ENCODE assay signal across 7 cellular contexts in genomic region chr1:155140630-155140953, GRCh38. TPM values are rescaled to one million over a fixed set of nuclear protein-coding genes. Genes with fewer than 3 reads are reported as not detected.
DNase-seq lines count a peak whose midpoint lies in the region; ATAC-seq and TF ChIP-seq lines count a peak whose summit lies in the region.

No MANE protein-coding gene starts in this region.

- H3K9me3 ChIP-seq in HUES48 (ENCODE audit: control insufficient read depth, insufficient read depth, low read length) (no peaks in the 10 kb centered on the region), iPS-18a (ENCODE audit: control insufficient read depth, low read depth, low read length) (no peaks in the 10 kb centered on the region), stomach (no peaks in the 10 kb centered on the region)

- peaks cover 25% of the 10 kb centered on the region for H3K4me1 Mint-ChIP-seq in activated T-helper 2 cell treated with anti-CD3 and anti-CD28 coated beads, Interferon-gamma antibody, Interleukin-2, Interleukin-4, amounts not matched to agents 10 μg/mL and 5 μg/mL and 100 μg/mL, durations not matched to agents 14 hours and 24 hours and 36 hours (ENCODE audit: low read depth)

- no peak for TF ChIP-seq CTCF in stomach (IDR thresholded peaks at IDR 0.05)

- H3K4me1 ChIP-seq in HUES48 (ENCODE audit: control insufficient read depth, insufficient read depth, low read length): peaks cover 7% of the 10 kb centered on the region
- H3K4me1 ChIP-seq in iPS-18a (ENCODE audit: control insufficient read depth, low read depth, low read length): peaks cover 3% of the 10 kb centered on the region
- H3K4me1 ChIP-seq in stomach: peaks cover 13 to 39% (median 37%) of the 10 kb centered on the region in 4 donors

- peak overlapping the region; percentile 89 for H3K4me3 ChIP-seq in HUES48 (ENCODE audit: low read depth, low read length)
- H3K4me3 ChIP-seq in iPS-18a (ENCODE audit: low read length): peak overlapping the region; percentile 97
- peak overlapping the region; percentile 59 to 79 (median 71) for H3K4me3 ChIP-seq in stomach

- H3K36me3 ChIP-seq in HUES48 (ENCODE audit: control insufficient read depth, insufficient read depth, low read length): peaks cover 12% of the 10 kb centered on the region; the same call in 1 of the 2 replicates
- H3K36me3 ChIP-seq in iPS-18a (ENCODE audit: control insufficient read depth, low read depth, low read length): no peaks in the 10 kb centered on the region
- peaks cover 0 to 14% (median 12%) of the 10 kb centered on the region in 4 donors for H3K36me3 ChIP-seq in stomach

- H3K27ac ChIP-seq in HUES48 (ENCODE audit: low read depth, low read length) (no peak overlapping the region), iPS-18a (ENCODE audit: low read length) (no peak overlapping the region), stomach (peak overlapping the region in 4 of 5 donors; percentile 89 to 100 (median 98))

- 4 to 7% (median 6%) methylated on average over 11 of the region's 11 CpGs for WGBS in stomach, 5 donors

- TF ChIP-seq EP300 in stomach (IDR thresholded peaks at IDR 0.05): no peak

- DNase-seq in activated T-helper 2 cell treated with anti-CD3 and anti-CD28 coated beads, Interferon-gamma antibody, Interleukin-2, Interleukin-4, amounts not matched to agents 10 μg/mL and 5 μg/mL and 100 μg/mL, durations not matched to agents 14 hours and 24 hours and 36 hours (ENCODE audit: low spot score): no peak
- DNase-seq in stomach (no peak), DMS79 (lab: John Stamatoyannopoulos, UW) (no peak), amniotic stem cell (lab: John Stamatoyannopoulos, UW) (no peak)

- H3K36me3 Mint-ChIP-seq in activated T-helper 2 cell treated with anti-CD3 and anti-CD28 coated beads, Interferon-gamma antibody, Interleukin-2, Interleukin-4, amounts not matched to agents 10 μg/mL and 5 μg/mL and 100 μg/mL, durations not matched to agents 14 hours and 24 hours and 36 hours (ENCODE audit: low read depth): peaks cover 32% of the 10 kb centered on the region

- H3K27ac Mint-ChIP-seq in activated T-helper 2 cell treated with anti-CD3 and anti-CD28 coated beads, Interferon-gamma antibody, Interleukin-2, Interleukin-4, amounts not matched to agents 10 μg/mL and 5 μg/mL and 100 μg/mL, durations not matched to agents 14 hours and 24 hours and 36 hours: peak overlapping the region; percentile 94

- no peaks in the 10 kb centered on the region for H3K9me3 Mint-ChIP-seq in activated T-helper 2 cell treated with anti-CD3 and anti-CD28 coated beads, Interferon-gamma antibody, Interleukin-2, Interleukin-4, amounts not matched to agents 10 μg/mL and 5 μg/mL and 100 μg/mL, durations not matched to agents 14 hours and 24 hours and 36 hours

- peak overlapping the region; percentile 91 for H3K4me3 Mint-ChIP-seq in activated T-helper 2 cell treated with anti-CD3 and anti-CD28 coated beads, Interferon-gamma antibody, Interleukin-2, Interleukin-4, amounts not matched to agents 10 μg/mL and 5 μg/mL and 100 μg/mL, durations not matched to agents 14 hours and 24 hours and 36 hours (ENCODE audit: low read depth)

- intact Hi-C loops in activated T-helper 2 cell treated with anti-CD3 and anti-CD28 coated beads, Interferon-gamma antibody, Interleukin-2, Interleukin-4, amounts not matched to agents 10 μg/mL and 5 μg/mL and 100 μg/mL, durations not matched to agents 14 hours and 24 hours and 36 hours (cut with micrococcal nuclease): no loop called here
- intact Hi-C loops in stomach (cut with DNase I; ENCODE audit: low total_unique reads): no loop called here

- no peak for ATAC-seq in HG03342 (IDR thresholded peaks at IDR 0.05; ENCODE audit: unreplicated experiment)

- H3K9ac ChIP-seq in HUES48 (ENCODE audit: low read depth, low read length): no peak overlapping the region
- H3K9ac ChIP-seq in iPS-18a (ENCODE audit: low read length): peak overlapping the region; percentile 77

- H3K27me3 ChIP-seq in HUES48 (ENCODE audit: control insufficient read depth, insufficient read depth, low read length) (no peaks in the 10 kb centered on the region), iPS-18a (ENCODE audit: control insufficient read depth, insufficient read depth, low read length) (no peaks in the 10 kb centered on the region), stomach (no peaks in the 10 kb centered on the region)

- TF ChIP-seq POLR2A in stomach (IDR thresholded peaks at IDR 0.05): no peak

- H3K27me3 Mint-ChIP-seq in activated T-helper 2 cell treated with anti-CD3 and anti-CD28 coated beads, Interferon-gamma antibody, Interleukin-2, Interleukin-4, amounts not matched to agents 10 μg/mL and 5 μg/mL and 100 μg/mL, durations not matched to agents 14 hours and 24 hours and 36 hours (ENCODE audit: low read depth): peaks cover 2% of the 10 kb centered on the region

RNA-seq across cellular contexts. Expression of gene DPM3, which starts 0.3 kb away (rescaled TPM):
- total RNA-seq in activated T-helper 2 cell treated with anti-CD3 and anti-CD28 coated beads, Interferon-gamma antibody, Interleukin-2, Interleukin-4, amounts not matched to agents 10 μg/mL and 5 μg/mL and 100 μg/mL, durations not matched to agents 14 hours and 24 hours and 36 hours: 49.0 and 51.0 TPM in 2 replicates
- 10 to 100 TPM in 4 of 5 donors, not detected in 1; 13.3 to 51.3 (median 38.3) TPM for total RNA-seq in stomach
- polyA plus RNA-seq in stomach: 100 to 1,000 TPM; 192 to 301 (median 220) TPM

RNA-seq across cellular contexts. Expression of gene SLC50A1, which starts 4.9 kb away (rescaled TPM):
- total RNA-seq in activated T-helper 2 cell treated with anti-CD3 and anti-CD28 coated beads, Interferon-gamma antibody, Interleukin-2, Interleukin-4, amounts not matched to agents 10 μg/mL and 5 μg/mL and 100 μg/mL, durations not matched to agents 14 hours and 24 hours and 36 hours: 56.9 and 58.0 TPM in 2 replicates
- 100 to 1,000 TPM in 1 of 5 donors, 10 to 100 TPM in 3, 1 to 10 TPM in 1; 4.5 to 114 (median 22.5) TPM for total RNA-seq in stomach
- 10 to 100 TPM; 39.7 to 48.3 (median 40.2) TPM for polyA plus RNA-seq in stomach

RNA-seq across cellular contexts. Expression of gene EFNA1, which starts 12.9 kb away (rescaled TPM):
- 0.18 and 0.39 TPM in 2 replicates for total RNA-seq in activated T-helper 2 cell treated with anti-CD3 and anti-CD28 coated beads, Interferon-gamma antibody, Interleukin-2, Interleukin-4, amounts not matched to agents 10 μg/mL and 5 μg/mL and 100 μg/mL, durations not matched to agents 14 hours and 24 hours and 36 hours
- total RNA-seq in stomach: 10 to 100 TPM; 12.2 to 75.3 (median 36.0) TPM
- 10 to 100 TPM; 31.3 to 65.8 (median 47.7) TPM for polyA plus RNA-seq in stomach

RNA-seq across cellular contexts. Expression of gene KRTCAP2, which starts 32.5 kb away (rescaled TPM):
- 237 and 247 TPM in 2 replicates for total RNA-seq in activated T-helper 2 cell treated with anti-CD3 and anti-CD28 coated beads, Interferon-gamma antibody, Interleukin-2, Interleukin-4, amounts not matched to agents 10 μg/mL and 5 μg/mL and 100 μg/mL, durations not matched to agents 14 hours and 24 hours and 36 hours
- total RNA-seq in stomach: 100 to 1,000 TPM in 3 of 5 donors, 10 to 100 TPM in 2; 60.8 to 238 (median 133) TPM
- polyA plus RNA-seq in stomach: 100 to 1,000 TPM; 183 to 399 (median 242) TPM

RNA-seq across cellular contexts. Expression of gene TRIM46, which starts 33.1 kb away (rescaled TPM):
- total RNA-seq in activated T-helper 2 cell treated with anti-CD3 and anti-CD28 coated beads, Interferon-gamma antibody, Interleukin-2, Interleukin-4, amounts not matched to agents 10 μg/mL and 5 μg/mL and 100 μg/mL, durations not matched to agents 14 hours and 24 hours and 36 hours: 10.7 and 11.5 TPM in 2 replicates
- total RNA-seq in stomach: 10 to 100 TPM in 1 of 5 donors, 1 to 10 TPM in 1, under 1 TPM in 1, not detected in 2; 0.73 to 16.9 (median 5.4) TPM
- polyA plus RNA-seq in stomach: under 1 TPM; 0.58 to 0.68 (median 0.61) TPM

Comparison
In these comparisons a context has a peak if more than half of its experiments do, and no peak if none do; other contexts are left out.
1. H3K27ac ChIP-seq: peak in stomach (4 of 5); none in HUES48 (single experiment) and iPS-18a (single experiment).
2. Peak in every context shown above with its lines, with median percentiles within 50 percentile points of each other: H3K4me3 ChIP-seq.